26 cellular contexts compared by ENCODE assay signal in the genomic region with DNA sequence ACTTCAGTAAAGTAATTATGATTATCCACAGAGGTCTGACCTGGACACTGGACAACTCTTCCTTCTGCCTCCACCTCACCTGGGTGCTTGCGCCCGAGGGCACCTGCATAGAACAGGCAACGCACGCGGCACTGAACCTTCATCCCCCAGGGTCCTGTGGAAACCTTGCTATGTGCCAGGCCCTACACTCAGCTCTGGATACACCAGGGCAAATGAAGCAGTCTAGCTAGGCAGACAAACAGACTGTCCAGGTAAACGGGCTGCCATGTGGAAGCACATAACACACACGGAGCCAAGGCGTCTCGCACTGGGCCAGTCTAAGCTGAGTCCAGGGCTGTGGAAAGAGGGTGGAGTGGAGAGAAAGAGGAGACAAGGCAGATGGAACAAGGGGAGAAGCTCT.
DNase-seq lines count a peak whose midpoint lies in the region; ATAC-seq, FAIRE-seq and TF ChIP-seq lines count a peak whose summit lies in the region.
"Had no signal": no experiment of that assay in that cellular context is flagged by ENCODE, and none has a peak within 500 bp of the region (broad histone marks: within the 10 kb centered on the region; RNA-seq: fewer than 3 reads in every experiment).

No MANE protein-coding gene starts in this region.

- intact Hi-C loops in HepG2 (cut with micrococcal nuclease; ENCODE audit: unreplicated experiment) = no loop called here

- no peak for FAIRE-seq in HepG2 (lab: Jason Lieb, UNC)
- FAIRE-seq: GM12878 had no signal

- 84% methylated on average over 9 of the region's 9 CpGs for WGBS in HepG2 (ENCODE audit: low lambda C conversion rate)
- WGBS in trophoblast cell (ENCODE audit: extremely low coverage, insufficient coverage, insufficient read length) = no CpG with 5 or more reads among the region's 9 CpGs

- BruUV-seq in HepG2 (replicated peaks; lab: Mats Ljungman, UMichigan) = no TSS peak

- no peak for TF ChIP-seq CTCF in HepG2 (CRISPR knock-in tag; IDR thresholded peaks at IDR 0.05)

- no peak overlapping the region for H3K4ac ChIP-seq in trophoblast cell (ENCODE audit: low read depth, low read length)

- DNase-seq in HepG2 (ENCODE audit: low spot score) = no peak
- DNase-seq in trophoblast cell = no peak
- DNase-seq in SJCRH30 = no peak
- DNase-seq: CD8-positive, alpha-beta memory T cell; DMS 273 treated with DMSO at 0.1 percent for 48 hours; DMS79; EL; GDM1; Karpas-422; NCI-H1092 treated with DMSO at 0.1 percent for 48 hours; NCI-H1436; NCI-H187; NCI-H2081 treated with DMSO at 0.1 percent for 48 hours; NCI-H2171; NCI-H226; NCI-H510A treated with DMSO at 0.1 percent for 48 hours; NCI-H82; NK-92 treated with Interleukin-12 subunit alpha and Interleukin-12 subunit beta, amount 100 ng/mL, for 24 hours; PC-3 had no signal

- H3K4me3 ChIP-seq in BLaER1 (no peak overlapping the region), HepG2 (replicated peaks in 1 of 3; ENCODE audit: insufficient read depth in 1 of 3, low read depth in 2 of 3, low read length in 3 of 3) (no peak overlapping the region), trophoblast cell (ENCODE audit: low read depth, low read length) (no peak overlapping the region), SJCRH30 (no peak overlapping the region)
- no peak overlapping the region for H3K4me3 ChIP-seq in BLaER1 treated with 17β-estradiol and CSF1 and Interleukin-3, amounts not matched to agents 10 nM and 100 nM
- H3K4me3 ChIP-seq: GM12878 had no signal

- H4K20me1 ChIP-seq in BLaER1 = no peaks in the 10 kb centered on the region
- no peaks in the 10 kb centered on the region for H4K20me1 ChIP-seq in BLaER1 treated with 17β-estradiol and CSF1 and Interleukin-3, amounts not matched to agents 10 nM and 100 nM
- H4K20me1 ChIP-seq in HepG2 (ENCODE audit: insufficient read depth, low read length) = no peaks in the 10 kb centered on the region

- H3K23ac ChIP-seq in trophoblast cell (ENCODE audit: low read length) = peak overlapping the region; percentile 62

- H2AK5ac ChIP-seq in trophoblast cell (ENCODE audit: low read length) = no peak overlapping the region

- no peak overlapping the region for H3K14ac ChIP-seq in trophoblast cell (ENCODE audit: low read length)

- H3K9me3 ChIP-seq in BLaER1 = peaks cover 11% of the 10 kb centered on the region
- peaks cover 0 to 26% (median 18%) of the 10 kb centered on the region in 11 experiments; a peak in 13 of 22 replicates for H3K9me3 ChIP-seq in BLaER1 treated with 17β-estradiol and CSF1 and Interleukin-3, amounts not matched to agents 10 nM and 100 nM (replicated peaks in 1 of 11)
- no peaks in the 10 kb centered on the region for H3K9me3 ChIP-seq in HepG2 (ENCODE audit: low read length)
- peaks cover 4% of the 10 kb centered on the region for H3K9me3 ChIP-seq in trophoblast cell (ENCODE audit: insufficient read depth, low read depth, low read length)
- H3K9me3 ChIP-seq in SJCRH30 (replicated peaks) = no peaks in the 10 kb centered on the region

- no peak overlapping the region for H3K27ac ChIP-seq in BLaER1
- H3K27ac ChIP-seq in BLaER1 treated with 17β-estradiol and CSF1 and Interleukin-3, amounts not matched to agents 10 nM and 100 nM = peak overlapping the region in 2 of 11 experiments; percentile 4 to 22; a peak in 2 of 22 replicates
- H3K27ac ChIP-seq in HepG2 (ENCODE audit: extremely low read length, insufficient read depth, low read length) = no peak overlapping the region
- no peak overlapping the region for H3K27ac ChIP-seq in trophoblast cell (ENCODE audit: low read depth, low read length)
- no peak overlapping the region for H3K27ac ChIP-seq in SJCRH30

- no peak overlapping the region for H2BK5ac ChIP-seq in trophoblast cell (ENCODE audit: low read depth, low read length, poor library complexity)

- no peak overlapping the region for H4K91ac ChIP-seq in trophoblast cell (ENCODE audit: low read depth, low read length)

- peaks cover 46% of the 10 kb centered on the region for H3K4me1 ChIP-seq in BLaER1
- peaks cover 21 to 62% (median 53%) of the 10 kb centered on the region in 10 experiments for H3K4me1 ChIP-seq in BLaER1 treated with 17β-estradiol and CSF1 and Interleukin-3, amounts not matched to agents 10 nM and 100 nM
- H3K4me1 ChIP-seq in HepG2 (ENCODE audit: insufficient read depth, low read length) = peaks cover 24% of the 10 kb centered on the region
- no peaks in the 10 kb centered on the region for H3K4me1 ChIP-seq in trophoblast cell (ENCODE audit: control insufficient read depth in 1 of 2, insufficient read depth in 2 of 2, low read length in 2 of 2)
- H3K4me1 ChIP-seq in SJCRH30 = no peaks in the 10 kb centered on the region

- no peak overlapping the region for H2AFZ ChIP-seq in HepG2 (ENCODE audit: low read length)
- no peak overlapping the region for H2AFZ ChIP-seq in trophoblast cell (ENCODE audit: insufficient read depth, low read length, poor library complexity)

- peaks cover 8% of the 10 kb centered on the region for H3K27me3 ChIP-seq in BLaER1
- peaks cover 3 to 19% (median 13%) of the 10 kb centered on the region in 11 experiments; a peak in 17 of 22 replicates for H3K27me3 ChIP-seq in BLaER1 treated with 17β-estradiol and CSF1 and Interleukin-3, amounts not matched to agents 10 nM and 100 nM
- H3K27me3 ChIP-seq in HepG2 (ENCODE audit: control insufficient read depth in 1 of 2, insufficient read depth in 2 of 2, low read length in 2 of 2) = peaks cover 0 to 3% of the 10 kb centered on the region in 2 experiments; a peak in 2 of 5 replicates
- no peaks in the 10 kb centered on the region for H3K27me3 ChIP-seq in trophoblast cell (ENCODE audit: insufficient read depth, low read length)
- peaks cover 7% of the 10 kb centered on the region for H3K27me3 ChIP-seq in SJCRH30

- no peak for TF ChIP-seq POLR2A in HepG2 (IDR thresholded peaks at IDR 0.05; ENCODE audit: insufficient read depth in 1 of 2, low read depth in 2 of 2, low read length in 2 of 2)

- in situ Hi-C loops in HepG2 (cut with HindIII; ENCODE audit: extremely low pct_ligation_motif_present, low pct_unique_long_range_greater_than_20kb) = no loop called here

- no peaks in the 10 kb centered on the region for H3K79me2 ChIP-seq in HepG2 (ENCODE audit: insufficient read depth, low read length)
- no peaks in the 10 kb centered on the region for H3K79me2 ChIP-seq in trophoblast cell (ENCODE audit: control insufficient read depth, insufficient read depth, low read length, poor library complexity)

- no peak overlapping the region for H4K8ac ChIP-seq in trophoblast cell (ENCODE audit: low read depth, low read length)

- no peak overlapping the region for H2BK120ac ChIP-seq in trophoblast cell (ENCODE audit: insufficient read depth, low read length, poor library complexity)

- POLR2A ChIA-PET in HepG2 (lab: Yijun Ruan, JAX) = interaction anchor here (1.4 kb wide), 1 partner anchor 20 kb away, joined by 3 read pairs; no protein-coding TSS in a partner anchor

- no peak overlapping the region for H3K18ac ChIP-seq in trophoblast cell (ENCODE audit: low read length)

- no peak for TF ChIP-seq RAD21 in HepG2 (CRISPR knock-in tag; IDR thresholded peaks at IDR 0.05)

- no peaks in the 10 kb centered on the region for H3K79me1 ChIP-seq in trophoblast cell (ENCODE audit: low read length)

- H3K36me3 ChIP-seq in BLaER1 (no peaks in the 10 kb centered on the region), HepG2 (replicated peaks in 1 of 2; ENCODE audit: control insufficient read depth in 1 of 2, insufficient read depth in 2 of 2, low read length in 2 of 2) (no peaks in the 10 kb centered on the region), trophoblast cell (ENCODE audit: control insufficient read depth in 1 of 2, insufficient read depth in 2 of 2, low read length in 2 of 2) (no peaks in the 10 kb centered on the region), SJCRH30 (no peaks in the 10 kb centered on the region)
- H3K36me3 ChIP-seq in BLaER1 treated with 17β-estradiol and CSF1 and Interleukin-3, amounts not matched to agents 10 nM and 100 nM = no peaks in the 10 kb centered on the region

- H3K4me2 ChIP-seq in BLaER1 (peak overlapping the region; percentile 53), HepG2 (ENCODE audit: low read depth, low read length) (no peak overlapping the region), trophoblast cell (ENCODE audit: low read length) (no peak overlapping the region)
- H3K4me2 ChIP-seq in BLaER1 treated with 17β-estradiol and CSF1 and Interleukin-3, amounts not matched to agents 10 nM and 100 nM = peak overlapping the region in 9 of 11 experiments; percentile 9 to 77 (median 63); a peak in 17 of 22 replicates

- CTCF ChIA-PET in HepG2 (lab: Yijun Ruan, JAX; ENCODE audit: low intra/inter-chr PET ratio, low total read pairs) = no interaction called here

- H3K9ac ChIP-seq in BLaER1 (no peak overlapping the region), HepG2 (ENCODE audit: insufficient read depth, low read depth, low read length) (no peak overlapping the region), trophoblast cell (ENCODE audit: low read length) (no peak overlapping the region)
- H3K9ac ChIP-seq in BLaER1 treated with 17β-estradiol and CSF1 and Interleukin-3, amounts not matched to agents 10 nM and 100 nM = no peak overlapping the region

- ATAC-seq in HepG2 (no peak), HG02840 (IDR thresholded peaks at IDR 0.05; ENCODE audit: low FRiP score, unreplicated experiment) (no peak), GM18511 (IDR thresholded peaks at IDR 0.05; ENCODE audit: unreplicated experiment) (no peak)
- ATAC-seq: GM12878, HCT116, PC-3, SK-N-SH treated with all-trans-retinoic acid at 6 μM for 48 hours had no signal

- no peak for TF ChIP-seq EP300 in HepG2 (IDR thresholded peaks at IDR 0.05; ENCODE audit: low read depth in 2 of 2, low read length in 2 of 2)
- TF ChIP-seq EP300 in HepG2 (CRISPR knock-in tag; IDR thresholded peaks at IDR 0.05; ENCODE audit: borderline replicate concordance) = no peak

- no peak overlapping the region for H2BK12ac ChIP-seq in trophoblast cell (ENCODE audit: low read length)

- no peak overlapping the region for H4K12ac ChIP-seq in trophoblast cell (ENCODE audit: low read depth, low read length)

TF ChIP-seq in HepG2, 621 proteins besides CTCF, POLR2A, EP300 and RAD21 (continues in another document):
- TF ChIP-seq, protein P1, sequence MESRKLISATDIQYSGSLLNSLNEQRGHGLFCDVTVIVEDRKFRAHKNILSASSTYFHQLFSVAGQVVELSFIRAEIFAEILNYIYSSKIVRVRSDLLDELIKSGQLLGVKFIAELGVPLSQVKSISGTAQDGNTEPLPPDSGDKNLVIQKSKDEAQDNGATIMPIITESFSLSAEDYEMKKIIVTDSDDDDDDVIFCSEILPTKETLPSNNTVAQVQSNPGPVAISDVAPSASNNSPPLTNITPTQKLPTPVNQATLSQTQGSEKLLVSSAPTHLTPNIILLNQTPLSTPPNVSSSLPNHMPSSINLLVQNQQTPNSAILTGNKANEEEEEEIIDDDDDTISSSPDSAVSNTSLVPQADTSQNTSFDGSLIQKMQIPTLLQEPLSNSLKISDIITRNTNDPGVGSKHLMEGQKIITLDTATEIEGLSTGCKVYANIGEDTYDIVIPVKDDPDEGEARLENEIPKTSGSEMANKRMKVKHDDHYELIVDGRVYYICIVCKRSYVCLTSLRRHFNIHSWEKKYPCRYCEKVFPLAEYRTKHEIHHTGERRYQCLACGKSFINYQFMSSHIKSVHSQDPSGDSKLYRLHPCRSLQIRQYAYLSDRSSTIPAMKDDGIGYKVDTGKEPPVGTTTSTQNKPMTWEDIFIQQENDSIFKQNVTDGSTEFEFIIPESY (CRISPR knock-in tag; IDR thresholded peaks at IDR 0.05) = 0 out of 2 replicates have a peak, but pooled peaks have one; percentile 31
- no peak for TF ChIP-seq MYNN (CRISPR knock-in tag; IDR thresholded peaks at IDR 0.05; ENCODE audit: low read depth)

Comparison
In these comparisons a context has a peak if more than half of its experiments do, and no peak if none do; other contexts are left out.
1. H3K4me2 ChIP-seq: peak in BLaER1 (single experiment) and BLaER1 treated with 17β-estradiol and CSF1 and Interleukin-3, amounts not matched to agents 10 nM and 100 nM (9 of 11); none in HepG2 (single experiment) and trophoblast cell (single experiment).